8 cellular contexts compared by ENCODE assay signal in genomic region chr1:157992813-157993178, GRCh38. TPM values are rescaled to one million over a fixed set of nuclear protein-coding genes. Genes with fewer than 3 reads are reported as not detected.
A peak's percentile ranks its signal among the peaks of the same experiment; 100 is the strongest.
DNase-seq lines count a peak whose midpoint lies in the region; FAIRE-seq and TF ChIP-seq lines count a peak whose summit lies in the region.

No MANE protein-coding gene starts in this region.

- H3K9me3 Mint-ChIP-seq in activated CD4-positive, alpha-beta T cell treated with anti-CD3 and anti-CD28 coated beads, Interleukin-2, amount 10 ng/mL, durations not matched to agents 7 days and 5 days, result no peaks in the 10 kb centered on the region

- no peak for TF ChIP-seq POLR2A in transverse colon (IDR thresholded peaks at IDR 0.05)

- H3K9me3 ChIP-seq in transverse colon, result no peaks in the 10 kb centered on the region

- no peak for FAIRE-seq in bronchial epithelial cell (lab: Jason Lieb, UNC)

- 9% methylated on average over 8 of the region's 8 CpGs; no CpG with 5 or more reads in 1 of the 2 donors for WGBS in transverse colon (ENCODE audit: low coverage in 1 of 2), 2 donors

- H3K27me3 ChIP-seq in bronchial epithelial cell (ENCODE audit: control insufficient read depth, insufficient read depth, low read length) (peaks cover 2% of the 10 kb centered on the region), transverse colon (peaks cover 20% of the 10 kb centered on the region)

- no peak for TF ChIP-seq EP300 in transverse colon (IDR thresholded peaks at IDR 0.05; ENCODE audit: low read depth)

- H3K4me1 Mint-ChIP-seq in activated CD4-positive, alpha-beta T cell treated with anti-CD3 and anti-CD28 coated beads, Interleukin-2, amount 10 ng/mL, durations not matched to agents 7 days and 5 days, result peaks cover 9% of the 10 kb centered on the region

- H3K36me3 ChIP-seq in bronchial epithelial cell (ENCODE audit: control insufficient read depth, insufficient read depth, low read length), result peaks cover 1% of the 10 kb centered on the region
- no peaks in the 10 kb centered on the region for H3K36me3 ChIP-seq in transverse colon

- peaks cover 0 to 26% (median 8%) of the 10 kb centered on the region in 4 donors for H3K4me1 ChIP-seq in transverse colon

- intact Hi-C loops in transverse colon (cut with DNase I; ENCODE audit: low total_unique reads), result loop anchor here (5.0 kb wide), 2 partner anchors 45 to 95 kb away; no protein-coding TSS in a partner anchor

- DNase-seq in activated CD4-positive, alpha-beta T cell treated with anti-CD3 and anti-CD28 coated beads, Interleukin-2, amount 10 ng/mL, durations not matched to agents 7 days and 5 days, result no peak
- no peak for DNase-seq in activated CD4-positive, alpha-beta T cell treated with anti-CD3 and anti-CD28 coated beads, Interleukin-2, amount 50 U/mL, for 1 hour
- no peak for DNase-seq in bronchial epithelial cell (ENCODE audit: low read depth)
- DNase-seq in lung microvascular endothelial cell (ENCODE audit: low read depth in 2 of 2), result peak; percentile 61 to 62
- DNase-seq in transverse colon, result no peak
- no peak for DNase-seq in OCI-M2 (lab: John Stamatoyannopoulos, UW; ENCODE audit: unreplicated experiment)
- DNase-seq in amygdala (lab: John Stamatoyannopoulos, UW), result no peak
- DNase-seq in 8988T, result no peak

- H3K27me3 Mint-ChIP-seq in activated CD4-positive, alpha-beta T cell treated with anti-CD3 and anti-CD28 coated beads, Interleukin-2, amount 10 ng/mL, durations not matched to agents 7 days and 5 days, result peaks cover 48% of the 10 kb centered on the region

- H3K27ac Mint-ChIP-seq in activated CD4-positive, alpha-beta T cell treated with anti-CD3 and anti-CD28 coated beads, Interleukin-2, amount 10 ng/mL, durations not matched to agents 7 days and 5 days, result no peak overlapping the region

- in situ Hi-C loops in transverse colon (cut with MboI; ENCODE audit: low pct_ligation_motif_present in 1 of 4, low pct_unique_long_range_greater_than_20kb in 1 of 4, low sequenced_read_pairs in 3 of 4), result loop anchor here in 1 of 4 donors (25.0 kb wide), 1 partner anchor 95 kb away; no protein-coding TSS in a partner anchor

- peak overlapping the region; percentile 47 for H3K4me3 Mint-ChIP-seq in activated CD4-positive, alpha-beta T cell treated with anti-CD3 and anti-CD28 coated beads, Interleukin-2, amount 10 ng/mL, durations not matched to agents 7 days and 5 days

- peak overlapping the region; percentile 88 to 92 (median 90) for H3K27ac ChIP-seq in transverse colon

- TF ChIP-seq CTCF in bronchial epithelial cell (IDR thresholded peaks at IDR 0.05; ENCODE audit: insufficient read depth, low read length, severe bottlenecking) (no peak), transverse colon (IDR thresholded peaks at IDR 0.05) (no peak)

- peak overlapping the region; percentile 83 for H3K4me3 ChIP-seq in bronchial epithelial cell (ENCODE audit: low read depth, low read length)
- H3K4me3 ChIP-seq in transverse colon, result peak overlapping the region in 3 of 4 donors; percentile 65 to 74 (median 73)

- CTCF ChIA-PET in activated CD4-positive, alpha-beta T cell treated with anti-CD3 and anti-CD28 coated beads, Interleukin-2, amount 10 ng/mL, durations not matched to agents 7 days and 5 days (lab: Charles Lee), result interaction anchor here (1.0 to 2.9 kb wide), 5 partner anchors 15 to 149 kb away, joined by 4 to 13 read pairs (median 5); no protein-coding TSS in a partner anchor

- no peaks in the 10 kb centered on the region for H3K36me3 Mint-ChIP-seq in activated CD4-positive, alpha-beta T cell treated with anti-CD3 and anti-CD28 coated beads, Interleukin-2, amount 10 ng/mL, durations not matched to agents 7 days and 5 days (ENCODE audit: low read depth)

- POLR2A ChIA-PET in activated CD4-positive, alpha-beta T cell treated with anti-CD3 and anti-CD28 coated beads, Interleukin-2, amount 10 ng/mL, durations not matched to agents 7 days and 5 days (lab: Charles Lee), result no interaction called here

RNA-seq across cellular contexts. Expression of gene KIRREL1, which starts 0.6 kb away (rescaled TPM):
- total RNA-seq in activated CD4-positive, alpha-beta T cell treated with anti-CD3 and anti-CD28 coated beads, Interleukin-2, amount 10 ng/mL, durations not matched to agents 7 days and 5 days, result not detected
- total RNA-seq in bronchial epithelial cell (20.2 and 24.2 TPM in 2 replicates), lung microvascular endothelial cell (14.9 and 16.8 TPM in 2 replicates), transverse colon (10 to 100 TPM in 2 of 4 donors, 1 to 10 TPM in 2; 8.2 to 18.3 (median 12.6) TPM)

Comparison
In these comparisons a context has a peak if more than half of its experiments do, and no peak if none do; other contexts are left out.
1. DNase-seq: peak in lung microvascular endothelial cell (2 of 2); none in activated CD4-positive, alpha-beta T cell treated with anti-CD3 and anti-CD28 coated beads, Interleukin-2, amount 10 ng/mL, durations not matched to agents 7 days and 5 days (single experiment), activated CD4-positive, alpha-beta T cell treated with anti-CD3 and anti-CD28 coated beads, Interleukin-2, amount 50 U/mL, for 1 hour (single experiment), bronchial epithelial cell (single experiment), transverse colon (single experiment), OCI-M2 (single experiment), amygdala (0 of 56) and 8988T (single experiment).
2. RNA of gene KIRREL1, which starts 0.6 kb away (total RNA-seq): 20.2 to 24.2 TPM in bronchial epithelial cell, 8.2 to 18.3 TPM in transverse colon and 14.9 to 16.8 TPM in lung microvascular endothelial cell; not detected in activated CD4-positive, alpha-beta T cell treated with anti-CD3 and anti-CD28 coated beads, Interleukin-2, amount 10 ng/mL, durations not matched to agents 7 days and 5 days; every median in the first group is over 4 times any median in the second.